Comparison of ENCODE assay signal across 1 cellular context in genomic region chr16:4518281-4518680, GRCh38.
TF ChIP-seq lines count a peak whose summit lies in the region.

No MANE protein-coding gene starts in this region.

TF ChIP-seq in HepG2, 621 proteins besides CTCF, POLR2A, EP300 and RAD21:
- TF ChIP-seq KDM3A (CRISPR knock-in tag; IDR thresholded peaks at IDR 0.05; ENCODE audit: low read depth): no peak
- 0 out of 2 replicates have a peak, but pooled peaks have one; percentile 15 for TF ChIP-seq POLR2G (IDR thresholded peaks at IDR 0.05; ENCODE audit: low read depth, low read length)
